Comparison of ENCODE assay signal across 11 cellular contexts in the genomic region with DNA sequence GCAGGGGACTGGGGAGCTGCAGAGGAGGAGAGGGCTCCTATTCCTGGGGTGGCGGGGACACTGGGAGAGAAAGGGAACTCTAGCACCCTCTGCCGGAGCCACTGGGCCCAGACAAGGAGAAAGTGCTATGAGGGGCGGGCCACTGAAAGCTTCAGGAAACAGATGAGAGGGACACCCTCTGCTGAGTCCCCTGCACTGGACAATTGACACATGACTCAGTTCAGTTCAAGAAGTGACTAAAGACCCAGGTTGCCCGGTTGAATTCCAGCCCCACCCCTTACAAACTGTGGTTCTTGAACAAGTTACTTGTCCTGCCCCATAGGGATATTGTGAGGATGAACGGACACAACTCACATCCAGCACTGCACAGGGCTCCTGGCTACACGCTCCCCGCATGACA. TPM values are rescaled to one million over a fixed set of nuclear protein-coding genes. Genes with fewer than 3 reads are reported as not detected.
A peak's percentile ranks its signal among the peaks of the same experiment; 100 is the strongest.
DNase-seq lines count a peak whose midpoint lies in the region; ATAC-seq, FAIRE-seq and TF ChIP-seq lines count a peak whose summit lies in the region.
"Had no signal": no experiment of that assay in that cellular context is flagged by ENCODE, and none has a peak within 500 bp of the region (broad histone marks: within the 10 kb centered on the region; RNA-seq: fewer than 3 reads in every experiment).

No MANE protein-coding gene starts in this region.

- ATAC-seq in GM18502 (IDR thresholded peaks at IDR 0.05; ENCODE audit: poor library complexity, unreplicated experiment) (no peak), GM19455 (IDR thresholded peaks at IDR 0.05; ENCODE audit: unreplicated experiment) (no peak)

- TF ChIP-seq CTCF in keratinocyte (optimal IDR thresholded peaks at IDR 0.05 in 1 of 3, IDR thresholded peaks at IDR 0.05 in 1 of 3, conservative IDR thresholded peaks at IDR 0.05 in 1 of 3; ENCODE audit: extremely low read depth in 1 of 3, insufficient read depth in 2 of 3, low read length in 3 of 3): peak; percentile 38 to 55 (median 42)

- no peak overlapping the region for H3K27ac ChIP-seq in keratinocyte (ENCODE audit: control insufficient read depth, insufficient read depth, low read length)

- no peaks in the 10 kb centered on the region for H4K20me1 ChIP-seq in keratinocyte (ENCODE audit: control insufficient read depth, extremely low read depth, insufficient read depth, low read length)

- H3K9me3 ChIP-seq in keratinocyte (ENCODE audit: control insufficient read depth, low read depth, low read length): no peaks in the 10 kb centered on the region

- no peaks in the 10 kb centered on the region for H3K79me2 ChIP-seq in keratinocyte (ENCODE audit: control insufficient read depth, insufficient read depth, low read length)

- DNase-seq in DMS 273 (lab: John Stamatoyannopoulos, UW; ENCODE audit: unreplicated experiment): peak; percentile 48
- no peak for DNase-seq in DMS 273 treated with DMSO at 0.1 percent for 48 hours (lab: John Stamatoyannopoulos, UW)
- DNase-seq in HT-29 (ENCODE audit: low spot score): peak; percentile 55
- DNase-seq in activated CD4-positive, alpha-beta T cell treated with anti-CD3 and anti-CD28 coated beads, Interleukin-2, amount 50 U/mL, for 48 hours: peak; percentile 33 to 45
- DNase-seq in keratinocyte (ENCODE audit: low read depth, low spot score): no peak
- DNase-seq in activated gamma-delta T cell treated with Interleukin-2 at 50 U/mL for 16 hours: no peak

- no peaks in the 10 kb centered on the region for H3K4me1 ChIP-seq in keratinocyte (ENCODE audit: control insufficient read depth, extremely low read depth, insufficient read depth, low read length)

- no peaks in the 10 kb centered on the region for H3K36me3 ChIP-seq in keratinocyte (ENCODE audit: control insufficient read depth in 2 of 2, extremely low read depth in 1 of 2, insufficient read depth in 2 of 2, low read length in 2 of 2)

- dilution Hi-C loops in keratinocyte (cut with MboI; ENCODE audit: extremely low pct_ligation_motif_present, low sequenced_read_pairs): no loop called here

- H3K9ac ChIP-seq in keratinocyte (ENCODE audit: control insufficient read depth, extremely low read depth, insufficient read depth, low read length): no peak overlapping the region

- H3K4me2 ChIP-seq in keratinocyte (ENCODE audit: control insufficient read depth, extremely low read depth, insufficient read depth, low read depth, low read length): no peak overlapping the region

- no peaks in the 10 kb centered on the region for H3K9me1 ChIP-seq in keratinocyte (ENCODE audit: control insufficient read depth, extremely low read depth, insufficient read depth, low read length)

- no peak overlapping the region for H3K4me3 ChIP-seq in keratinocyte (ENCODE audit: control insufficient read depth in 2 of 3, extremely low read depth in 1 of 3, insufficient read depth in 2 of 3, low read depth in 1 of 3, low read length in 3 of 3)

- no peak overlapping the region for H2AFZ ChIP-seq in keratinocyte (ENCODE audit: control insufficient read depth, low read length)

- FAIRE-seq in keratinocyte (lab: Jason Lieb, UNC): no peak
- FAIRE-seq: A204.1, TTC549 had no signal

- H3K27me3 ChIP-seq in keratinocyte (ENCODE audit: control insufficient read depth, extremely low read depth, insufficient read depth, low read length): peaks cover 27% of the 10 kb centered on the region

RNA-seq across cellular contexts. Expression of a gene that starts 5.0 kb away (rescaled TPM):
- total RNA-seq in HT-29 (2014; rRNA removed; shearing (Covaris generic)): not detected in 2 replicates
- not detected in 3 replicates for polyA plus RNA-seq in keratinocyte
- not detected for polyA plus RNA-seq in keratinocyte (2011; ENCODE audit: low read depth)
- not detected in 2 replicates for polyA plus RNA-seq in keratinocyte (2011; cell fraction: cytosol; rRNA removed)
- polyA plus RNA-seq in keratinocyte (2011; cell fraction: nucleus; rRNA removed): not detected in 2 replicates
- not detected in 2 replicates for polyA plus RNA-seq in keratinocyte (2012; ENCODE audit: low replicate concordance)
- polyA minus RNA-seq in keratinocyte: not detected in 3 replicates
- polyA minus RNA-seq in keratinocyte (2011; cell fraction: cytosol; rRNA and poly(A)+ RNA removed): not detected
- polyA minus RNA-seq in keratinocyte (2011; cell fraction: nucleus; rRNA and poly(A)+ RNA removed): not detected in 2 replicates
- polyA plus RNA-seq: neural cell had no signal

RNA-seq across cellular contexts. Expression of a gene that starts 51.8 kb away (rescaled TPM):
- total RNA-seq in HT-29 (2014; rRNA removed; shearing (Covaris generic)): not detected in 2 replicates
- polyA plus RNA-seq in keratinocyte: 1.4 to 2.9 TPM (median 1.5 TPM) in 3 replicates
- polyA plus RNA-seq in keratinocyte (2011; ENCODE audit: low read depth): 3.1 TPM
- 0.64 and 0.91 TPM in 2 replicates for polyA plus RNA-seq in keratinocyte (2011; cell fraction: cytosol; rRNA removed)
- 2.8 and 3.7 TPM in 2 replicates for polyA plus RNA-seq in keratinocyte (2011; cell fraction: nucleus; rRNA removed)
- 0.73 and 3.9 TPM in 2 replicates for polyA plus RNA-seq in keratinocyte (2012; ENCODE audit: low replicate concordance)
- polyA minus RNA-seq in keratinocyte: 1.2 to 6.8 TPM (median 2.4 TPM) in 3 replicates
- 1.7 TPM for polyA minus RNA-seq in keratinocyte (2011; cell fraction: cytosol; rRNA and poly(A)+ RNA removed)
- 2.7 and 4.0 TPM in 2 replicates for polyA minus RNA-seq in keratinocyte (2011; cell fraction: nucleus; rRNA and poly(A)+ RNA removed)
- polyA plus RNA-seq: neural cell had no signal

Comparison
In these comparisons a context has a peak if more than half of its experiments do, and no peak if none do; other contexts are left out.
1. DNase-seq: peak in DMS 273 (single experiment), HT-29 (single experiment) and activated CD4-positive, alpha-beta T cell treated with anti-CD3 and anti-CD28 coated beads, Interleukin-2, amount 50 U/mL, for 48 hours (2 of 2); none in DMS 273 treated with DMSO at 0.1 percent for 48 hours (single experiment), keratinocyte (single experiment) and activated gamma-delta T cell treated with Interleukin-2 at 50 U/mL for 16 hours (single experiment).